In genomic region chr12:49568442-49568776, GRCh38 we compare ENCODE assay signal across 1 cellular context.
TF ChIP-seq lines count a peak whose summit lies in the region.

No MANE protein-coding gene starts in this region.

TF ChIP-seq in A549, 52 proteins besides CTCF, POLR2A, EP300 and RAD21 (continued from another document):
- TF ChIP-seq REST (IDR thresholded peaks at IDR 0.05), result no peak
